ENCODE assay signal across 32 cellular contexts in the genomic region with DNA sequence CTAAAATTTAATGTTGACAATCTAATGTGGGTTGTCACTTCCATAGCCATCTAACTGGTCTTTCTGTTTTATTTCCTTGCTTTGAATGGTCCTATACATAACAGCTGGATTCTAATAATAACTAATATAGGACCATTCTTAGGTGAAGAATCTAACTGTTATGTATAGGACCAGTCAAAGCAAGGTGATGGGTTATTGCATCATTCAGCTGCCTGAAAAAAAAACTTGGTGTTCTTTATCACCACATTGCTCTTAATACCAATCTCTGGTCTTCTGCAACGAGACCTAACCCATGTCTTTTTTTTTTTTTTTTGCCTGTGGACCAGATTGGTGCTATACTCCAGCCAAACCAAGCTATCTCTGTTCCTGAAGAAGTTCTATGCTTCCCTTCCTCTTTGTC. TPM values are rescaled to one million over a fixed set of nuclear protein-coding genes. Genes with fewer than 3 reads are reported as not detected.
"Had no signal": no experiment of that assay in that cellular context is flagged by ENCODE, and none has a peak within 500 bp of the region (broad histone marks: within the 10 kb centered on the region; RNA-seq: fewer than 3 reads in every experiment).

No MANE protein-coding gene starts in this region.

- FAIRE-seq: kidney, small intestine, urothelium cell line had no signal

- H3K4me3 ChIP-seq: left lung, lung, neural progenitor cell, ovary, prostate gland, sigmoid colon, spleen, suprapubic skin, thoracic aorta, tibial artery, upper lobe of right lung had no signal

- H3K27me3 Mint-ChIP-seq: stimulated activated naive CD8-positive, alpha-beta T cell treated with anti-CD3 and anti-CD28 coated beads, Interleukin-15, Interleukin-2, amounts not matched to agents 100 ng/mL and 50 ng/mL, for 24 hours had no signal

- H3K4me2 ChIP-seq: neural progenitor cell had no signal

- H3K36me3 Mint-ChIP-seq: immature natural killer cell; mesothelial cell of epicardium; naive B cell; natural killer cell; neural progenitor cell; stimulated activated effector memory CD8-positive, alpha-beta T cell treated with anti-CD3 and anti-CD28 coated beads, Interleukin-12 subunit alpha, Interleukin-12 subunit beta, amount 100 ng/mL, for 72 hours had no signal

- ATAC-seq: left colon; left lung; natural killer cell; right cardiac atrium; stimulated activated effector memory CD8-positive, alpha-beta T cell treated with anti-CD3 and anti-CD28 coated beads, Interleukin-12 subunit alpha, Interleukin-12 subunit beta, amount 100 ng/mL, for 72 hours; upper lobe of right lung had no signal

- H3K9ac ChIP-seq: neural progenitor cell had no signal

- H3K4me1 ChIP-seq: left lung, neural progenitor cell, prostate gland, spleen, suprapubic skin, upper lobe of right lung had no signal

- H2AFZ ChIP-seq: neural progenitor cell had no signal

- H3K9me3 ChIP-seq: left lung, neutrophil, ovary, prostate gland, sigmoid colon, spleen, suprapubic skin, thoracic aorta, tibial artery, upper lobe of right lung had no signal

- H3K9me3 Mint-ChIP-seq: immature natural killer cell; naive B cell; natural killer cell; nephron progenitor cell; neural progenitor cell; stimulated activated effector memory CD8-positive, alpha-beta T cell treated with anti-CD3 and anti-CD28 coated beads, Interleukin-12 subunit alpha, Interleukin-12 subunit beta, amount 100 ng/mL, for 72 hours; stimulated activated naive CD8-positive, alpha-beta T cell treated with anti-CD3 and anti-CD28 coated beads, Interleukin-15, Interleukin-2, amounts not matched to agents 100 ng/mL and 50 ng/mL, for 24 hours had no signal

- H3K4me3 Mint-ChIP-seq: immature natural killer cell; mesothelial cell of epicardium; naive B cell; natural killer cell; nephron progenitor cell; neural progenitor cell; stimulated activated effector memory CD8-positive, alpha-beta T cell treated with anti-CD3 and anti-CD28 coated beads, Interleukin-12 subunit alpha, Interleukin-12 subunit beta, amount 100 ng/mL, for 72 hours; stimulated activated naive CD8-positive, alpha-beta T cell treated with anti-CD3 and anti-CD28 coated beads, Interleukin-15, Interleukin-2, amounts not matched to agents 100 ng/mL and 50 ng/mL, for 24 hours had no signal

- DNase-seq: hippocampal formation; immature natural killer cell; kidney; left colon; left lung; mesendoderm; naive B cell; natural killer cell; nephron progenitor cell; occipital lobe; ovary; retina; right cardiac atrium; sigmoid colon; small intestine; spleen; stimulated activated CD4-positive, alpha-beta T cell treated with anti-CD3 and anti-CD28 coated beads, Interleukin-4, amount 100 ng/mL, for 24 hours; stimulated activated naive CD4-positive, alpha-beta T cell; tibial artery; upper lobe of right lung had no signal

- H3K36me3 ChIP-seq: neural progenitor cell, neutrophil, ovary, prostate gland, sigmoid colon, suprapubic skin, thoracic aorta, tibial artery had no signal

- H3K27me3 ChIP-seq: left lung, neural progenitor cell, neutrophil, ovary, sigmoid colon, spleen, suprapubic skin, tibial artery, upper lobe of right lung had no signal

- H3K27ac Mint-ChIP-seq: immature natural killer cell; mesothelial cell of epicardium; naive B cell; natural killer cell; nephron progenitor cell; neural progenitor cell; stimulated activated effector memory CD8-positive, alpha-beta T cell treated with anti-CD3 and anti-CD28 coated beads, Interleukin-12 subunit alpha, Interleukin-12 subunit beta, amount 100 ng/mL, for 72 hours; stimulated activated naive CD8-positive, alpha-beta T cell treated with anti-CD3 and anti-CD28 coated beads, Interleukin-15, Interleukin-2, amounts not matched to agents 100 ng/mL and 50 ng/mL, for 24 hours had no signal

- H3K4me1 Mint-ChIP-seq: immature natural killer cell; mesothelial cell of epicardium; natural killer cell; nephron progenitor cell; stimulated activated effector memory CD8-positive, alpha-beta T cell treated with anti-CD3 and anti-CD28 coated beads, Interleukin-12 subunit alpha, Interleukin-12 subunit beta, amount 100 ng/mL, for 72 hours had no signal

- H3K27ac ChIP-seq: left lung, neural progenitor cell, neutrophil, ovary, prostate gland, sigmoid colon, spleen, suprapubic skin, thoracic aorta, tibial artery, upper lobe of right lung had no signal

RNA-seq across cellular contexts. Expression of gene SLC39A12, which starts 45.7 kb away (rescaled TPM):
- total RNA-seq: lung, mesothelial cell of epicardium, mononuclear cell, natural killer cell, ovary, prostate gland, right cardiac atrium, suprapubic skin had no signal
- polyA plus RNA-seq: immature natural killer cell, liver, sigmoid colon had no signal
